In genomic region chrX:44785652-44786051, GRCh38 we compare ENCODE assay signal across 21 cellular contexts. TPM values are rescaled to one million over a fixed set of nuclear protein-coding genes. Genes with fewer than 3 reads are reported as not detected.
A peak's percentile ranks its signal among the peaks of the same experiment; 100 is the strongest.
DNase-seq lines count a peak whose midpoint lies in the region; ATAC-seq, FAIRE-seq and TF ChIP-seq lines count a peak whose summit lies in the region.
"Had no signal": no experiment of that assay in that cellular context is flagged by ENCODE, and none has a peak within 500 bp of the region (broad histone marks: within the 10 kb centered on the region; RNA-seq: fewer than 3 reads in every experiment).

No MANE protein-coding gene starts in this region.

- no peaks in the 10 kb centered on the region for H3K9me3 Mint-ChIP-seq in activated CD8-positive, alpha-beta memory T cell treated with anti-CD3 and anti-CD28 coated beads, Interleukin-2, amount 10 ng/mL, durations not matched to agents 7 days and 5 days (ENCODE audit: low read depth)
- no peaks in the 10 kb centered on the region for H3K9me3 Mint-ChIP-seq in type B pancreatic cell
- H3K9me3 Mint-ChIP-seq: activated naive CD8-positive, alpha-beta T cell treated with anti-CD3 and anti-CD28 coated beads, Interleukin-2, amount 50 U/mL, for 24 hours; CD8-positive, alpha-beta T cell; dendritic cell treated with granulocyte-macrophage colony-stimulating factor and Interleukin-4, amounts not matched to agents 40 ng/mL and 50 ng/mL, for 4 days had no signal

- H3K4me2 ChIP-seq in PC-3 (ENCODE audit: low read length) = peak overlapping the region; percentile 44

- DNase-seq in EL = peak; percentile 78
- peak; percentile 92 for DNase-seq in PC-3
- peak; percentile 91 for DNase-seq in bronchial epithelial cell (ENCODE audit: low read depth)
- DNase-seq in mesenteric fat pad (ENCODE audit: low spot score) = peak; percentile 62
- no peak for DNase-seq in CD1c-positive myeloid dendritic cell (ENCODE audit: extremely low spot score)
- no peak for DNase-seq in activated CD8-positive, alpha-beta memory T cell treated with anti-CD3 and anti-CD28 coated beads, Interleukin-2, amount 10 ng/mL, durations not matched to agents 7 days and 5 days
- no peak for DNase-seq in type B pancreatic cell (ENCODE audit: extremely low spot score, unreplicated experiment)
- DNase-seq: activated CD4-positive, alpha-beta T cell treated with anti-CD3 and anti-CD28 coated beads for 36 hours; activated naive CD8-positive, alpha-beta T cell treated with anti-CD3 and anti-CD28 coated beads, Interleukin-2, amount 50 U/mL, for 24 hours; CD8-positive, alpha-beta T cell; esophagus squamous epithelium; H7; NCI-H187; NCI-H524; right cardiac atrium; stimulated activated CD4-positive, alpha-beta T cell treated with anti-CD3 and anti-CD28 coated beads, Interleukin-2, amount 100 ng/mL, for 48 hours had no signal

- peaks cover 3% of the 10 kb centered on the region for H3K27me3 Mint-ChIP-seq in activated CD8-positive, alpha-beta memory T cell treated with anti-CD3 and anti-CD28 coated beads, Interleukin-2, amount 10 ng/mL, durations not matched to agents 7 days and 5 days
- no peaks in the 10 kb centered on the region for H3K27me3 Mint-ChIP-seq in type B pancreatic cell
- H3K27me3 Mint-ChIP-seq: activated CD4-positive, alpha-beta T cell treated with anti-CD3 and anti-CD28 coated beads for 36 hours; activated naive CD8-positive, alpha-beta T cell treated with anti-CD3 and anti-CD28 coated beads, Interleukin-2, amount 50 U/mL, for 24 hours; dendritic cell treated with granulocyte-macrophage colony-stimulating factor and Interleukin-4, amounts not matched to agents 40 ng/mL and 50 ng/mL, for 4 days had no signal

- H4K20me1 ChIP-seq in PC-3 (ENCODE audit: low read length) = no peaks in the 10 kb centered on the region

- no peaks in the 10 kb centered on the region for H3K9me3 ChIP-seq in PC-3 (ENCODE audit: low read length)
- H3K9me3 ChIP-seq: esophagus squamous epithelium, tibial nerve had no signal

- intact Hi-C loops in PC-3 (cut with micrococcal nuclease) = no loop called here

- no peaks in the 10 kb centered on the region for H3F3A ChIP-seq in PC-3 (ENCODE audit: low read length, unreplicated experiment)

- no peaks in the 10 kb centered on the region for H3K79me2 ChIP-seq in PC-3 (ENCODE audit: low read length)

- H2AFZ ChIP-seq in PC-3 (ENCODE audit: low read length) = peak overlapping the region; percentile 9; the same call in 1 of the 2 replicates

- no peaks in the 10 kb centered on the region for H3K27me3 ChIP-seq in PC-3 (ENCODE audit: low read length)
- no peaks in the 10 kb centered on the region for H3K27me3 ChIP-seq in bronchial epithelial cell (ENCODE audit: control insufficient read depth, insufficient read depth, low read length)
- H3K27me3 ChIP-seq: esophagus squamous epithelium had no signal

- no peaks in the 10 kb centered on the region for H3K4me1 Mint-ChIP-seq in activated CD8-positive, alpha-beta memory T cell treated with anti-CD3 and anti-CD28 coated beads, Interleukin-2, amount 10 ng/mL, durations not matched to agents 7 days and 5 days
- H3K4me1 Mint-ChIP-seq in type B pancreatic cell (ENCODE audit: unreplicated experiment) = no peaks in the 10 kb centered on the region
- H3K4me1 Mint-ChIP-seq: activated CD4-positive, alpha-beta T cell treated with anti-CD3 and anti-CD28 coated beads for 36 hours; activated naive CD8-positive, alpha-beta T cell treated with anti-CD3 and anti-CD28 coated beads, Interleukin-2, amount 50 U/mL, for 24 hours had no signal

- no peak overlapping the region for H3K4me3 ChIP-seq in PC-3 (ENCODE audit: low read length)
- no peak overlapping the region for H3K4me3 ChIP-seq in bronchial epithelial cell (ENCODE audit: low read depth, low read length)
- H3K4me3 ChIP-seq: esophagus squamous epithelium, tibial nerve had no signal

- no peaks in the 10 kb centered on the region for H3K36me3 ChIP-seq in PC-3 (ENCODE audit: low read depth, low read length)
- no peaks in the 10 kb centered on the region for H3K36me3 ChIP-seq in bronchial epithelial cell (ENCODE audit: control insufficient read depth, insufficient read depth, low read length)
- H3K36me3 ChIP-seq: esophagus squamous epithelium, tibial nerve had no signal

- POLR2A ChIA-PET in PC-3 (lab: Charles Lee; ENCODE audit: unreplicated experiment) = no interaction called here

- no TSS peak for BruUV-seq in PC-3 (replicated peaks; lab: Mats Ljungman, UMichigan)

- H3K9ac ChIP-seq in PC-3 (ENCODE audit: low read length) = peak overlapping the region; percentile 50

- H3K27ac ChIP-seq in PC-3 (ENCODE audit: low read length) = peak overlapping the region; percentile 82
- H3K27ac ChIP-seq: esophagus squamous epithelium, tibial nerve had no signal

- H3K4me3 Mint-ChIP-seq in activated CD8-positive, alpha-beta memory T cell treated with anti-CD3 and anti-CD28 coated beads, Interleukin-2, amount 10 ng/mL, durations not matched to agents 7 days and 5 days = no peak overlapping the region
- no peak overlapping the region for H3K4me3 Mint-ChIP-seq in type B pancreatic cell
- H3K4me3 Mint-ChIP-seq: activated CD4-positive, alpha-beta T cell treated with anti-CD3 and anti-CD28 coated beads for 36 hours; activated naive CD8-positive, alpha-beta T cell treated with anti-CD3 and anti-CD28 coated beads, Interleukin-2, amount 50 U/mL, for 24 hours; CD8-positive, alpha-beta T cell; dendritic cell treated with granulocyte-macrophage colony-stimulating factor and Interleukin-4, amounts not matched to agents 40 ng/mL and 50 ng/mL, for 4 days; neural crest cell had no signal

- FAIRE-seq in bronchial epithelial cell (lab: Jason Lieb, UNC) = no peak

- H3K9me2 ChIP-seq in PC-3 (replicated peaks; ENCODE audit: low read length) = no peaks in the 10 kb centered on the region

- no peak overlapping the region for H3K27ac Mint-ChIP-seq in activated CD8-positive, alpha-beta memory T cell treated with anti-CD3 and anti-CD28 coated beads, Interleukin-2, amount 10 ng/mL, durations not matched to agents 7 days and 5 days
- H3K27ac Mint-ChIP-seq in type B pancreatic cell = no peak overlapping the region
- H3K27ac Mint-ChIP-seq: activated CD4-positive, alpha-beta T cell treated with anti-CD3 and anti-CD28 coated beads for 36 hours; activated naive CD8-positive, alpha-beta T cell treated with anti-CD3 and anti-CD28 coated beads, Interleukin-2, amount 50 U/mL, for 24 hours; CD8-positive, alpha-beta T cell; dendritic cell treated with granulocyte-macrophage colony-stimulating factor and Interleukin-4, amounts not matched to agents 40 ng/mL and 50 ng/mL, for 4 days had no signal

- H3K36me3 Mint-ChIP-seq in activated CD8-positive, alpha-beta memory T cell treated with anti-CD3 and anti-CD28 coated beads, Interleukin-2, amount 10 ng/mL, durations not matched to agents 7 days and 5 days = no peaks in the 10 kb centered on the region
- no peaks in the 10 kb centered on the region for H3K36me3 Mint-ChIP-seq in type B pancreatic cell
- H3K36me3 Mint-ChIP-seq: CD8-positive, alpha-beta T cell had no signal

- no peak for TF ChIP-seq CTCF in PC-3 (conservative IDR thresholded peaks at IDR 0.05; ENCODE audit: low read depth, low read length)
- TF ChIP-seq CTCF in bronchial epithelial cell (IDR thresholded peaks at IDR 0.05; ENCODE audit: insufficient read depth, low read length, severe bottlenecking) = no peak
- TF ChIP-seq CTCF in type B pancreatic cell (conservative IDR thresholded peaks at IDR 0.05) = no peak

- CTCF ChIA-PET in PC-3 (lab: Charles Lee) = no interaction called here
- CTCF ChIA-PET in activated CD8-positive, alpha-beta memory T cell treated with anti-CD3 and anti-CD28 coated beads, Interleukin-2, amount 10 ng/mL, durations not matched to agents 7 days and 5 days (lab: Charles Lee) = no interaction called here

- ATAC-seq in PC-3 (peak; percentile 99), GM21619 (IDR thresholded peaks at IDR 0.05; ENCODE audit: unreplicated experiment) (no peak)
- ATAC-seq in activated CD8-positive, alpha-beta memory T cell treated with anti-CD3 and anti-CD28 coated beads, Interleukin-2, amount 10 ng/mL, durations not matched to agents 7 days and 5 days = no peak
- ATAC-seq: activated CD4-positive, alpha-beta T cell treated with anti-CD3 and anti-CD28 coated beads for 36 hours; activated naive CD8-positive, alpha-beta T cell treated with anti-CD3 and anti-CD28 coated beads, Interleukin-2, amount 50 U/mL, for 24 hours; CD8-positive, alpha-beta T cell; right cardiac atrium had no signal

- H3K4me1 ChIP-seq in PC-3 (ENCODE audit: insufficient read depth, low read length) = peaks cover 28% of the 10 kb centered on the region
- H3K4me1 ChIP-seq: esophagus squamous epithelium, tibial nerve had no signal

RNA-seq across cellular contexts. Expression of gene DUSP21, which starts 58.2 kb away (rescaled TPM):
- total RNA-seq in PC-3 (2014; rRNA removed) (not detected in 2 replicates), bronchial epithelial cell (not detected in 2 replicates), mesenteric fat pad (not detected), type B pancreatic cell (ENCODE audit: low replicate concordance) (not detected in 2 replicates)
- not detected for total RNA-seq in activated CD8-positive, alpha-beta memory T cell treated with anti-CD3 and anti-CD28 coated beads, Interleukin-2, amount 10 ng/mL, durations not matched to agents 7 days and 5 days
- total RNA-seq: activated CD4-positive, alpha-beta T cell treated with anti-CD3 and anti-CD28 coated beads for 36 hours; CD8-positive, alpha-beta T cell; esophagus squamous epithelium; H7; neural crest cell; right cardiac atrium; T-helper 1 cell treated with Interleukin-12 subunit alpha and Interleukin-12 subunit beta and Interleukin-4 antibody, amounts not matched to agents 30 ng/mL and 1 ng/mL, for 36 hours; tibial nerve had no signal

Comparison
In these comparisons a context has a peak if more than half of its experiments do, and no peak if none do; other contexts are left out.
1. DNase-seq: peak in EL (single experiment), PC-3 (single experiment), bronchial epithelial cell (single experiment) and mesenteric fat pad (single experiment); none in CD1c-positive myeloid dendritic cell (single experiment), activated CD8-positive, alpha-beta memory T cell treated with anti-CD3 and anti-CD28 coated beads, Interleukin-2, amount 10 ng/mL, durations not matched to agents 7 days and 5 days (single experiment) and type B pancreatic cell (single experiment).